Comparison of ENCODE assay signal across 1 cellular context in genomic region chr16:75402174-75402820, GRCh38.
TF ChIP-seq lines count a peak whose summit lies in the region.

No MANE protein-coding gene starts in this region.

TF ChIP-seq in HCT116, 20 proteins besides CTCF, POLR2A, EP300 and RAD21 (continued from another document):
- TF ChIP-seq ATF3 (IDR thresholded peaks at IDR 0.05), result 0 out of 2 replicates have a peak, but pooled peaks have one; percentile 18
- no peak for TF ChIP-seq SIN3A (IDR thresholded peaks at IDR 0.05; ENCODE audit: low read depth)
- TF ChIP-seq SP1 (IDR thresholded peaks at IDR 0.05; ENCODE audit: low read depth), result peak; percentile 73
- TF ChIP-seq EGR1 (IDR thresholded peaks at IDR 0.05; ENCODE audit: low read depth), result peak; percentile 50; the same call in 1 of the 2 replicates
- TF ChIP-seq ZNF274 (IDR thresholded peaks at IDR 0.05; ENCODE audit: low read depth, low read length), result no peak
- TF ChIP-seq CEBPB (IDR thresholded peaks at IDR 0.05; ENCODE audit: low read depth), result no peak
- peak; percentile 90 for TF ChIP-seq FOSL1 (IDR thresholded peaks at IDR 0.05; ENCODE audit: low read depth)
- peak; percentile 77 for TF ChIP-seq JUND (IDR thresholded peaks at IDR 0.05)
- no peak for TF ChIP-seq REST (IDR thresholded peaks at IDR 0.05; ENCODE audit: low read depth)
- TF ChIP-seq EZH2phosphoT487 (IDR thresholded peaks at IDR 0.05; ENCODE audit: borderline replicate concordance), result no peak
- peak; percentile 96 for TF ChIP-seq SRF (IDR thresholded peaks at IDR 0.05; ENCODE audit: low read depth)
- no peak for TF ChIP-seq TCF7L2 (IDR thresholded peaks at IDR 0.05; ENCODE audit: borderline replicate concordance, extremely low read depth, insufficient read depth, insufficient read length)
- no peak for TF ChIP-seq EZH2 (IDR thresholded peaks at IDR 0.05)
- no peak for TF ChIP-seq ELF1 (IDR thresholded peaks at IDR 0.05; ENCODE audit: borderline replicate concordance, low read depth)
- TF ChIP-seq YY1 (IDR thresholded peaks at IDR 0.05; ENCODE audit: extremely low read depth, insufficient replicate concordance, low read depth, low read length), result no peak
